ENCODE assay signal across 8 cellular contexts in the genomic region with DNA sequence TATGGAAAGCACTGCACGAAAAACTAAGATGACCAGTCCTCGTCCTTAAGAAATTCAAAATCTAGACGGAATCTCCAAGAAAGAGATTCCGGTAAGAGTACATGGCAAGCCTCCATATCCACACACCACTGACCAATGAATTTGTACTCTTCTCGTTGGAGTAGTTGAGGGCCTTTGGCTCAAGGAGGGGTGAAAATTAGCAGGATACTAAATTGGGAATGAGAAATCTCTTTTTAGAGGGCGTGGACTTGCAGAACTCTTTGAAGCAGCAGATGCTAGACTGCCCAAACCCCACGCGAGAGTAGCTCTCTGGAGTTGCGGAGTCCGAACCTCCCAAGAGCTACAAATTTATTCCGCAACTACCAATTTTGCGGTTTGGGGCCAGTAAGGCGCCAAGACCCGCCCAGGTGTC. TPM values are rescaled to one million over a fixed set of nuclear protein-coding genes. Genes with fewer than 3 reads are reported as not detected.
DNase-seq lines count a peak whose midpoint lies in the region; ATAC-seq and TF ChIP-seq lines count a peak whose summit lies in the region.

No MANE protein-coding gene starts in this region.

- no peaks in the 10 kb centered on the region for H3K9me3 Mint-ChIP-seq in T-helper 2 cell treated with Interferon-gamma antibody and Interleukin-4, amounts not matched to agents 5 μg/mL and 100 μg/mL, for 36 hours
- no peaks in the 10 kb centered on the region for H3K9me3 Mint-ChIP-seq in activated naive CD8-positive, alpha-beta T cell treated with anti-CD3 and anti-CD28 coated beads, Interleukin-2, amount 50 U/mL, for 24 hours

- peak overlapping the region; percentile 92 for H3K4me3 Mint-ChIP-seq in T-helper 2 cell treated with Interferon-gamma antibody and Interleukin-4, amounts not matched to agents 5 μg/mL and 100 μg/mL, for 36 hours
- H3K4me3 Mint-ChIP-seq in activated naive CD8-positive, alpha-beta T cell treated with anti-CD3 and anti-CD28 coated beads, Interleukin-2, amount 50 U/mL, for 24 hours = peak overlapping the region; percentile 94

- peak overlapping the region; percentile 99 for H3K27ac ChIP-seq in suprapubic skin

- H3K27me3 ChIP-seq in kidney epithelial cell (ENCODE audit: control insufficient read depth, insufficient read depth, low read length) = no peaks in the 10 kb centered on the region
- no peaks in the 10 kb centered on the region for H3K27me3 ChIP-seq in suprapubic skin

- H3K4me1 Mint-ChIP-seq in T-helper 2 cell treated with Interferon-gamma antibody and Interleukin-4, amounts not matched to agents 5 μg/mL and 100 μg/mL, for 36 hours (ENCODE audit: low read depth) = peaks cover 20% of the 10 kb centered on the region
- peaks cover 33% of the 10 kb centered on the region for H3K4me1 Mint-ChIP-seq in activated naive CD8-positive, alpha-beta T cell treated with anti-CD3 and anti-CD28 coated beads, Interleukin-2, amount 50 U/mL, for 24 hours

- 17% methylated on average over 14 of the region's 14 CpGs for WGBS in suprapubic skin

- TF ChIP-seq EP300 in suprapubic skin (IDR thresholded peaks at IDR 0.05) = no peak

- H3K27ac Mint-ChIP-seq in T-helper 2 cell treated with Interferon-gamma antibody and Interleukin-4, amounts not matched to agents 5 μg/mL and 100 μg/mL, for 36 hours = peak overlapping the region; percentile 96
- peak overlapping the region; percentile 95 for H3K27ac Mint-ChIP-seq in activated naive CD8-positive, alpha-beta T cell treated with anti-CD3 and anti-CD28 coated beads, Interleukin-2, amount 50 U/mL, for 24 hours

- H3K9me3 ChIP-seq in suprapubic skin = no peaks in the 10 kb centered on the region

- TF ChIP-seq CTCF in kidney epithelial cell (IDR thresholded peaks at IDR 0.05; ENCODE audit: insufficient read depth, low read length, poor library complexity, severe bottlenecking) = no peak
- no peak for TF ChIP-seq CTCF in suprapubic skin (IDR thresholded peaks at IDR 0.05)

- H3K36me3 Mint-ChIP-seq in T-helper 2 cell treated with Interferon-gamma antibody and Interleukin-4, amounts not matched to agents 5 μg/mL and 100 μg/mL, for 36 hours (ENCODE audit: low read depth) = peaks cover 18% of the 10 kb centered on the region
- H3K36me3 Mint-ChIP-seq in activated naive CD8-positive, alpha-beta T cell treated with anti-CD3 and anti-CD28 coated beads, Interleukin-2, amount 50 U/mL, for 24 hours (ENCODE audit: low read depth) = no peaks in the 10 kb centered on the region

- no peak for TF ChIP-seq POLR2A in suprapubic skin (IDR thresholded peaks at IDR 0.05)

- no peaks in the 10 kb centered on the region for H3K27me3 Mint-ChIP-seq in T-helper 2 cell treated with Interferon-gamma antibody and Interleukin-4, amounts not matched to agents 5 μg/mL and 100 μg/mL, for 36 hours (ENCODE audit: low read depth)
- no peaks in the 10 kb centered on the region for H3K27me3 Mint-ChIP-seq in activated naive CD8-positive, alpha-beta T cell treated with anti-CD3 and anti-CD28 coated beads, Interleukin-2, amount 50 U/mL, for 24 hours

- H3K36me3 ChIP-seq in kidney epithelial cell (ENCODE audit: control insufficient read depth, insufficient read depth, low read length) = no peaks in the 10 kb centered on the region
- no peaks in the 10 kb centered on the region for H3K36me3 ChIP-seq in suprapubic skin

- H3K4me3 ChIP-seq in kidney epithelial cell (ENCODE audit: low read depth, low read length) (peak overlapping the region; percentile 73), suprapubic skin (peak overlapping the region; percentile 89)

- peaks cover 28% of the 10 kb centered on the region for H3K4me1 ChIP-seq in suprapubic skin

- no peak for DNase-seq in T-helper 2 cell treated with Interferon-gamma antibody and Interleukin-4, amounts not matched to agents 5 μg/mL and 100 μg/mL, for 36 hours (ENCODE audit: low spot score)
- no peak for DNase-seq in T-helper 2 cell
- DNase-seq in activated naive CD8-positive, alpha-beta T cell treated with anti-CD3 and anti-CD28 coated beads, Interleukin-2, amount 50 U/mL, for 24 hours = no peak
- DNase-seq in kidney epithelial cell (ENCODE audit: low read depth) = no peak
- no peak for DNase-seq in suprapubic skin (ENCODE audit: low spot score in 2 of 2)
- no peak for DNase-seq in NCI-H1417 (lab: John Stamatoyannopoulos, UW)

- ATAC-seq in activated naive CD8-positive, alpha-beta T cell treated with anti-CD3 and anti-CD28 coated beads, Interleukin-2, amount 50 U/mL, for 24 hours = no peak
- ATAC-seq in GM19467 (IDR thresholded peaks at IDR 0.05; ENCODE audit: unreplicated experiment) (no peak), GM18873 (IDR thresholded peaks at IDR 0.05; ENCODE audit: low FRiP score, unreplicated experiment) (no peak)

RNA-seq across cellular contexts. Expression of gene PPP2R5A, which starts 0.9 kb away (rescaled TPM):
- 23.6 and 24.0 TPM in 2 replicates for total RNA-seq in kidney epithelial cell
- total RNA-seq in suprapubic skin = 10 to 100 TPM; 44.6 to 58.2 (median 50.5) TPM
